8 cellular contexts compared by ENCODE assay signal in genomic region chr16:67528870-67529638, GRCh38. TPM values are rescaled to one million over a fixed set of nuclear protein-coding genes. Genes with fewer than 3 reads are reported as not detected.
A peak's percentile ranks its signal among the peaks of the same experiment; 100 is the strongest.
DNase-seq lines count a peak whose midpoint lies in the region; ATAC-seq lines count a peak whose summit lies in the region.

No MANE protein-coding gene starts in this region.

- peak overlapping the region; percentile 89 for H3K27ac ChIP-seq in rectal smooth muscle tissue (ENCODE audit: low read depth, low read length)

- no peak overlapping the region for H3K27ac Mint-ChIP-seq in activated naive CD4-positive, alpha-beta T cell treated with anti-CD3 and anti-CD28 coated beads, Interleukin-2, amount 50 U/mL, for 24 hours

- ATAC-seq in left cardiac atrium (peak; percentile 39 to 45), HG02884 (IDR thresholded peaks at IDR 0.05; ENCODE audit: unreplicated experiment) (no peak), GM18858 (IDR thresholded peaks at IDR 0.05; ENCODE audit: unreplicated experiment) (no peak)

- no peaks in the 10 kb centered on the region for H3K36me3 ChIP-seq in rectal smooth muscle tissue (ENCODE audit: control insufficient read depth, insufficient read depth, low read length)

- H3K27me3 Mint-ChIP-seq in activated naive CD4-positive, alpha-beta T cell treated with anti-CD3 and anti-CD28 coated beads, Interleukin-2, amount 50 U/mL, for 24 hours: peaks cover 9% of the 10 kb centered on the region

- peaks cover 10% of the 10 kb centered on the region for H3K4me1 ChIP-seq in rectal smooth muscle tissue (ENCODE audit: control insufficient read depth, insufficient read depth, low read length)

- H3K9ac ChIP-seq in rectal smooth muscle tissue (ENCODE audit: low read length): peak overlapping the region; percentile 69

- H3K4me1 Mint-ChIP-seq in activated naive CD4-positive, alpha-beta T cell treated with anti-CD3 and anti-CD28 coated beads, Interleukin-2, amount 50 U/mL, for 24 hours: peaks cover 24% of the 10 kb centered on the region

- DNase-seq in DMS53 (lab: John Stamatoyannopoulos, UW) (peak; percentile 71), DMS53 treated with DMSO at 0.1 percent for 48 hours (lab: John Stamatoyannopoulos, UW; ENCODE audit: unreplicated experiment) (no peak), M059J (ENCODE audit: low read depth) (peak; percentile 72), left cardiac atrium (peak; percentile 67)

- H3K9me3 Mint-ChIP-seq in activated naive CD4-positive, alpha-beta T cell treated with anti-CD3 and anti-CD28 coated beads, Interleukin-2, amount 50 U/mL, for 24 hours: no peaks in the 10 kb centered on the region

- peak overlapping the region; percentile 76 for H3K4me3 ChIP-seq in rectal smooth muscle tissue (ENCODE audit: low read length)

- intact Hi-C loops in left cardiac atrium (cut with DNase I): loop anchor here (2.0 to 10.0 kb wide), 2 partner anchors 34 to 136 kb away; partner anchors contain the start of genes ACD (in 1 of the 2), C16orf86 (in 1 of the 2), CTCF (in 1 of the 2) and ENKD1 (in 1 of the 2)

- peaks cover 3% of the 10 kb centered on the region for H3K27me3 ChIP-seq in rectal smooth muscle tissue (ENCODE audit: control insufficient read depth, insufficient read depth, low read length)

- peak overlapping the region; percentile 87 for H3K4me3 Mint-ChIP-seq in activated naive CD4-positive, alpha-beta T cell treated with anti-CD3 and anti-CD28 coated beads, Interleukin-2, amount 50 U/mL, for 24 hours

- no peaks in the 10 kb centered on the region for H3K36me3 Mint-ChIP-seq in activated naive CD4-positive, alpha-beta T cell treated with anti-CD3 and anti-CD28 coated beads, Interleukin-2, amount 50 U/mL, for 24 hours

RNA-seq across cellular contexts. Expression of gene RIPOR1, which starts 0.4 kb away (rescaled TPM):
- 16.6 and 34.4 TPM in 2 replicates for total RNA-seq in M059J (2014; rRNA removed; shearing (Covaris generic))
- total RNA-seq in left cardiac atrium: 10 to 100 TPM; 66.2 to 80.9 TPM

RNA-seq across cellular contexts. Expression of gene CTCF, which starts 33.3 kb away (rescaled TPM):
- 24.8 and 38.8 TPM in 2 replicates for total RNA-seq in M059J (2014; rRNA removed; shearing (Covaris generic))
- 10 to 100 TPM; 22.7 to 25.7 TPM for total RNA-seq in left cardiac atrium

RNA-seq across cellular contexts. Expression of gene AGRP, which starts 45.7 kb away (rescaled TPM):
- total RNA-seq in M059J (2014; rRNA removed; shearing (Covaris generic)): not detected in 2 replicates
- not detected for total RNA-seq in left cardiac atrium

RNA-seq across cellular contexts. Expression of gene ATP6V0D1, which starts 48.1 kb away (rescaled TPM):
- 156 and 160 TPM in 2 replicates for total RNA-seq in M059J (2014; rRNA removed; shearing (Covaris generic))
- total RNA-seq in left cardiac atrium: 10 to 100 TPM; 66.9 to 71.3 TPM

Comparison
In these comparisons a context has a peak if more than half of its experiments do, and no peak if none do; other contexts are left out.
1. ATAC-seq: peak in left cardiac atrium (2 of 2); none in HG02884 (single experiment) and GM18858 (single experiment).